In genomic region chr9:98280162-98280561, GRCh38 we compare ENCODE assay signal across 37 cellular contexts.
"Had no signal": no experiment of that assay in that cellular context is flagged by ENCODE, and none has a peak within 500 bp of the region (broad histone marks: within the 10 kb centered on the region; RNA-seq: fewer than 3 reads in every experiment).

No MANE protein-coding gene starts in this region.

- H3K36me3 Mint-ChIP-seq: activated naive CD4-positive, alpha-beta T cell treated with anti-CD3 and anti-CD28 coated beads, Interleukin-2, amount 50 U/mL, for 24 hours; activated naive CD8-positive, alpha-beta T cell treated with anti-CD3 and anti-CD28 coated beads for 36 hours had no signal

- H3K4me1 Mint-ChIP-seq: activated B cell treated with CpG ODN at 0.5 μM for 24 hours; activated naive CD4-positive, alpha-beta T cell treated with anti-CD3 and anti-CD28 coated beads, Interleukin-2, amount 50 U/mL, for 24 hours; activated naive CD8-positive, alpha-beta T cell treated with anti-CD3 and anti-CD28 coated beads for 36 hours; activated naive CD8-positive, alpha-beta T cell treated with anti-CD3 and anti-CD28 coated beads, Interleukin-2, amount 50 U/mL, for 24 hours had no signal

- H3K27ac Mint-ChIP-seq: activated B cell treated with CpG ODN at 0.5 μM for 24 hours; activated CD8-positive, alpha-beta T cell treated with anti-CD3 and anti-CD28 coated beads for 36 hours; activated naive CD4-positive, alpha-beta T cell treated with anti-CD3 and anti-CD28 coated beads for 36 hours; activated naive CD4-positive, alpha-beta T cell treated with anti-CD3 and anti-CD28 coated beads, Interleukin-2, amount 50 U/mL, for 24 hours; activated naive CD8-positive, alpha-beta T cell treated with anti-CD3 and anti-CD28 coated beads for 36 hours; activated naive CD8-positive, alpha-beta T cell treated with anti-CD3 and anti-CD28 coated beads, Interleukin-2, amount 50 U/mL, for 24 hours; activated T-helper 1 cell treated with anti-CD3 and anti-CD28 coated beads, Interleukin-12 subunit alpha, Interleukin-12 subunit beta, Interleukin-2, Interleukin-4 antibody, amounts not matched to agents 30 ng/mL and 10 ng/mL and 1 ng/mL, durations not matched to agents 14 hours and 24 hours and 36 hours; activated T-helper 2 cell treated with anti-CD3 and anti-CD28 coated beads, Interferon-gamma antibody, Interleukin-2, Interleukin-4, amounts not matched to agents 10 μg/mL and 5 μg/mL and 100 μg/mL, durations not matched to agents 14 hours and 24 hours and 36 hours; effector memory CD8-positive, alpha-beta T cell; T-helper 17 cell; T-helper 2 cell treated with Interferon-gamma antibody and Interleukin-4, amounts not matched to agents 5 μg/mL and 100 μg/mL, for 36 hours had no signal

- H3K4me1 ChIP-seq: adrenal gland, body of pancreas, esophagus squamous epithelium, gastroesophageal sphincter had no signal

- H3K9me3 Mint-ChIP-seq: activated B cell treated with CpG ODN at 0.5 μM for 24 hours; activated CD8-positive, alpha-beta T cell treated with anti-CD3 and anti-CD28 coated beads for 36 hours; activated naive CD4-positive, alpha-beta T cell treated with anti-CD3 and anti-CD28 coated beads for 36 hours; activated naive CD4-positive, alpha-beta T cell treated with anti-CD3 and anti-CD28 coated beads, Interleukin-2, amount 50 U/mL, for 24 hours; activated naive CD8-positive, alpha-beta T cell treated with anti-CD3 and anti-CD28 coated beads for 36 hours; activated naive CD8-positive, alpha-beta T cell treated with anti-CD3 and anti-CD28 coated beads, Interleukin-2, amount 50 U/mL, for 24 hours; activated T-cell treated with anti-CD3 and anti-CD28 coated beads, Interleukin-2, amount 50 U/mL, for 4 hours; activated T-helper 1 cell treated with anti-CD3 and anti-CD28 coated beads, Interleukin-12 subunit alpha, Interleukin-12 subunit beta, Interleukin-2, Interleukin-4 antibody, amounts not matched to agents 30 ng/mL and 10 ng/mL and 1 ng/mL, durations not matched to agents 14 hours and 24 hours and 36 hours; activated T-helper 2 cell treated with anti-CD3 and anti-CD28 coated beads, Interferon-gamma antibody, Interleukin-2, Interleukin-4, amounts not matched to agents 10 μg/mL and 5 μg/mL and 100 μg/mL, durations not matched to agents 14 hours and 24 hours and 36 hours; effector memory CD8-positive, alpha-beta T cell; T-helper 2 cell treated with Interferon-gamma antibody and Interleukin-4, amounts not matched to agents 5 μg/mL and 100 μg/mL, for 36 hours had no signal

- H3K27me3 ChIP-seq: body of pancreas had no signal

- H3K36me3 ChIP-seq: adrenal gland, esophagus squamous epithelium, gastroesophageal sphincter, WERI-Rb-1 had no signal

- H3K4me3 ChIP-seq: adrenal gland, body of pancreas, esophagus squamous epithelium, gastroesophageal sphincter had no signal

- H3K9me3 ChIP-seq: adrenal gland, body of pancreas, esophagus squamous epithelium, gastroesophageal sphincter had no signal

- DNase-seq: activated B cell treated with CpG ODN at 0.5 μM for 24 hours; activated CD4-positive, alpha-beta T cell treated with anti-CD3 and anti-CD28 coated beads for 48 hours; activated CD4-positive, alpha-beta T cell treated with anti-CD3 and anti-CD28 coated beads, Interleukin-2, amount 50 U/mL, for 1 hour; activated CD4-positive, alpha-beta T cell treated with anti-CD3 and anti-CD28 coated beads, Interleukin-2, amount 50 U/mL, for 48 hours; activated CD8-positive, alpha-beta memory T cell treated with anti-CD3 and anti-CD28 coated beads for 24 hours; activated CD8-positive, alpha-beta T cell treated with anti-CD3 and anti-CD28 coated beads for 36 hours; activated effector memory CD4-positive, alpha-beta T cell treated with anti-CD3 and anti-CD28 coated beads, Interleukin-2, amount 50 U/mL, for 16 hours; activated naive CD4-positive, alpha-beta T cell treated with anti-CD3 and anti-CD28 coated beads for 36 hours; activated naive CD8-positive, alpha-beta T cell treated with anti-CD3 and anti-CD28 coated beads for 36 hours; activated naive CD8-positive, alpha-beta T cell treated with anti-CD3 and anti-CD28 coated beads, Interleukin-2, amount 50 U/mL, for 24 hours; activated T-cell treated with anti-CD3 and anti-CD28 coated beads, Interleukin-2, amount 50 U/mL, for 4 hours; amygdala; aorta; body of pancreas; caudate nucleus; cortex of kidney; dermis blood vessel endothelial cell; effector CD4-positive, alpha-beta T cell; effector memory CD8-positive, alpha-beta T cell; esophagus squamous epithelium; foreskin melanocyte; head of caudate nucleus; T-helper 1 cell; T-helper 17 cell; T1000 had no signal

- H3K27ac ChIP-seq: adrenal gland, body of pancreas, epithelial cell of prostate, esophagus squamous epithelium, gastroesophageal sphincter, WERI-Rb-1 had no signal

- FAIRE-seq: colon, endometrium, endothelial cell of umbilical vein had no signal

- ATAC-seq: activated CD4-positive, CD25-positive, alpha-beta regulatory T cell treated with anti-CD3 and anti-CD28 coated beads, Interleukin-2, amount 50 U/mL, for 24 hours; activated CD8-positive, alpha-beta T cell treated with anti-CD3 and anti-CD28 coated beads for 36 hours; activated naive CD8-positive, alpha-beta T cell treated with anti-CD3 and anti-CD28 coated beads, Interleukin-2, amount 50 U/mL, for 24 hours; activated T-cell treated with anti-CD3 and anti-CD28 coated beads, Interleukin-2, amount 50 U/mL, for 4 hours; body of pancreas; effector memory CD8-positive, alpha-beta T cell; gastroesophageal sphincter; T-helper 17 cell had no signal

- H3K4me3 Mint-ChIP-seq: activated B cell treated with CpG ODN at 0.5 μM for 24 hours; activated CD8-positive, alpha-beta T cell treated with anti-CD3 and anti-CD28 coated beads for 36 hours; activated naive CD4-positive, alpha-beta T cell treated with anti-CD3 and anti-CD28 coated beads for 36 hours; activated naive CD4-positive, alpha-beta T cell treated with anti-CD3 and anti-CD28 coated beads, Interleukin-2, amount 50 U/mL, for 24 hours; activated naive CD8-positive, alpha-beta T cell treated with anti-CD3 and anti-CD28 coated beads for 36 hours; activated naive CD8-positive, alpha-beta T cell treated with anti-CD3 and anti-CD28 coated beads, Interleukin-2, amount 50 U/mL, for 24 hours; activated T-cell treated with anti-CD3 and anti-CD28 coated beads, Interleukin-2, amount 50 U/mL, for 4 hours; activated T-helper 1 cell treated with anti-CD3 and anti-CD28 coated beads, Interleukin-12 subunit alpha, Interleukin-12 subunit beta, Interleukin-2, Interleukin-4 antibody, amounts not matched to agents 30 ng/mL and 10 ng/mL and 1 ng/mL, durations not matched to agents 14 hours and 24 hours and 36 hours; effector memory CD8-positive, alpha-beta T cell; T-helper 17 cell; T-helper 2 cell treated with Interferon-gamma antibody and Interleukin-4, amounts not matched to agents 5 μg/mL and 100 μg/mL, for 36 hours had no signal
